Comparison of ENCODE assay signal across 8 cellular contexts in genomic region chr3:11271986-11272904, GRCh38. TPM values are rescaled to one million over a fixed set of nuclear protein-coding genes. Genes with fewer than 3 reads are reported as not detected.
DNase-seq lines count a peak whose midpoint lies in the region; TF ChIP-seq lines count a peak whose summit lies in the region.

ATG7 (plus strand) TSS chr3:11272397; CDS start chr3:11298696, 26,299 bp downstream.

- H3K27ac ChIP-seq in effector memory CD4-positive, alpha-beta T cell (ENCODE audit: insufficient read depth, low read length, poor library complexity, severe bottlenecking) = peak within 1 kb of the TSS; percentile 92

- H3K36me3 ChIP-seq in effector memory CD4-positive, alpha-beta T cell (ENCODE audit: control insufficient read depth, insufficient read depth, low read length) = no peaks in the 10 kb centered on the region

- DNase-seq in COLO668 (lab: John Stamatoyannopoulos, UW; ENCODE audit: unreplicated experiment) = peak; percentile 95
- peak; percentile 95 for DNase-seq in GM20000 (ENCODE audit: low spot score)
- peak; percentile 93 for DNase-seq in HT-29 (ENCODE audit: low spot score)
- DNase-seq in NOMO-1 (lab: John Stamatoyannopoulos, UW; ENCODE audit: unreplicated experiment in 2 of 2) = peak; percentile 96 to 97
- peak; percentile 92 to 95 (median 93) for DNase-seq in effector memory CD4-positive, alpha-beta T cell
- peak; percentile 98 for DNase-seq in medulla oblongata (ENCODE audit: extremely low spot score)
- peak; percentile 94 for DNase-seq in stimulated activated CD8-positive, alpha-beta memory T cell treated with anti-CD3 and anti-CD28 coated beads, Interleukin-12 subunit alpha, Interleukin-12 subunit beta, amount 100 ng/mL, for 1 hour (ENCODE audit: low read depth)

- H3K4me1 ChIP-seq in effector memory CD4-positive, alpha-beta T cell (ENCODE audit: control insufficient read depth, insufficient read depth, low read length, poor library complexity, severe bottlenecking) = peaks cover 14% of the 10 kb centered on the region

- POLR2A ChIA-PET in activated CD8-positive, alpha-beta memory T cell treated with anti-CD3 and anti-CD28 coated beads for 36 hours (lab: Charles Lee) = interaction anchor here (0.5 to 2.6 kb wide), 9 partner anchors 13 to 1196 kb away, joined by 3 to 12 read pairs (median 4); no protein-coding TSS in a partner anchor

- CTCF ChIA-PET in activated CD8-positive, alpha-beta memory T cell treated with anti-CD3 and anti-CD28 coated beads for 36 hours (lab: Charles Lee) = interaction anchor here (0.8 to 1.5 kb wide), 9 partner anchors 11 to 184 kb away, joined by 3 to 5 read pairs (median 3); no protein-coding TSS in a partner anchor

- no peak for TF ChIP-seq CTCF in GM20000 (IDR thresholded peaks at IDR 0.05; ENCODE audit: extremely low read depth, missing control alignments)

- H3K27me3 ChIP-seq in effector memory CD4-positive, alpha-beta T cell (replicated peaks; ENCODE audit: control insufficient read depth, insufficient read depth, low read length, poor library complexity, severe bottlenecking) = no peaks in the 10 kb centered on the region

- H3K9me3 ChIP-seq in effector memory CD4-positive, alpha-beta T cell (ENCODE audit: control insufficient read depth, low read length) = no peaks in the 10 kb centered on the region

- peak within 1 kb of the TSS; percentile 95 for H3K4me3 ChIP-seq in effector memory CD4-positive, alpha-beta T cell (ENCODE audit: insufficient read depth, low read depth, low read length, poor library complexity, severe bottlenecking)

RNA-seq across cellular contexts. Expression of gene ATG7, which starts in this region (rescaled TPM):
- 11.4 and 17.4 TPM in 2 replicates for total RNA-seq in HT-29 (2014; rRNA removed; shearing (Covaris generic))
- total RNA-seq in activated CD8-positive, alpha-beta memory T cell treated with anti-CD3 and anti-CD28 coated beads for 36 hours = 10 to 100 TPM; 27.8 to 28.5 TPM

Comparison
In these comparisons a context has a peak if more than half of its experiments do, and no peak if none do; other contexts are left out.
1. Peak in every context shown above with its lines: DNase-seq, H3K4me3 ChIP-seq and H3K27ac ChIP-seq.